Comparison of ENCODE assay signal across 21 cellular contexts in the genomic region with DNA sequence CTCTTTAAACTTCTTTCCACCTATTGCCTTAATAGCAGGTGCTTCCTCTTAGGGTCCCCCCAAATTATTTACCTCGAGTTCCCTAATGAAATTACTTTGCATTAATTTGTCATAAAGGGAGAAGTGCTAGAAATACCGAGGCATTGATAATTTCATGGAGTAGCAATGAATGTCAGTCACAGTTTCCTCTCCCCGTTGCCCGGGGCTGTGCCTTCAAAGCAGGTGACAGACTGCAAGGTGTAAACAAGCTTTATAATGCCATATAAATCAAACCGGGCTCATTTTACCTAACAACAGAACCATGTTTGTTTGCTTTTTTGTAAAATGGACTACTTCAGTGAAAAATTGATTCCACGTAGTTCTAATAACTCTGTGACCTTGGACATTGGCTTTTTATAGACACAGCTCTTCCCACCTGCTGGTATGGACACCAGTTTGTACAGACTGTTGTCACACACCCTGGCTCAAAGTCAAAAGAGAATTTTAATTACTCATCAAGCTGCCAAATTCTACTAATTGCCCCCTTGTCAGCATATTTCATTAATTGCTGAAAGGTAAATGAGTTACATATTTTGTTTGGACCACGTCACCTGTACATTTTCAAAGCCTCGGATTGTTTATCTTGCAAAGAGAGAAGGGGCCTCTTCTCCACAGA.
A peak's percentile ranks its signal among the peaks of the same experiment; 100 is the strongest.
DNase-seq lines count a peak whose midpoint lies in the region; ATAC-seq, FAIRE-seq and TF ChIP-seq lines count a peak whose summit lies in the region.
"Had no signal": no experiment of that assay in that cellular context is flagged by ENCODE, and none has a peak within 500 bp of the region (broad histone marks: within the 10 kb centered on the region; RNA-seq: fewer than 3 reads in every experiment).

No MANE protein-coding gene starts in this region.

- H3K27ac ChIP-seq in tibial nerve: no peak overlapping the region
- H3K27ac ChIP-seq: adrenal gland; BLaER1 treated with 17β-estradiol and CSF1 and Interleukin-3, amounts not matched to agents 10 nM and 100 nM; ovary; RWPE1; sigmoid colon; upper lobe of left lung had no signal

- no peak overlapping the region for H3K4me3 ChIP-seq in tibial nerve
- H3K4me3 ChIP-seq: adrenal gland; BLaER1 treated with 17β-estradiol and CSF1 and Interleukin-3, amounts not matched to agents 10 nM and 100 nM; ovary; sigmoid colon; upper lobe of left lung had no signal

- DNase-seq in NCI-H345 (lab: John Stamatoyannopoulos, UW) (peak; percentile 57), NCI-H345 treated with DMSO at 0.1 percent for 48 hours (lab: John Stamatoyannopoulos, UW; ENCODE audit: unreplicated experiment) (no peak), NCI-H748 (lab: John Stamatoyannopoulos, UW; ENCODE audit: unreplicated experiment) (peak; percentile 98), tibial nerve (ENCODE audit: low spot score in 2 of 2) (no peak), NCI-H82 (lab: John Stamatoyannopoulos, UW) (no peak), cardiac septum (ENCODE audit: low spot score) (no peak)
- DNase-seq: activated CD4-positive, alpha-beta T cell treated with anti-CD3 and anti-CD28 coated beads for 48 hours; activated effector memory CD4-positive, alpha-beta T cell treated with anti-CD3 and anti-CD28 coated beads, Interleukin-2, amount 50 U/mL, for 16 hours; adrenal gland; dermis blood vessel endothelial cell; ovary; sigmoid colon; stimulated activated CD4-positive, alpha-beta T cell treated with anti-CD3 and anti-CD28 coated beads, Interleukin-1b, Interleukin-23, amount 100 ng/mL, for 48 hours; stimulated activated naive CD4-positive, alpha-beta T cell; upper lobe of left lung had no signal

- no peak for TF ChIP-seq POLR2A in tibial nerve (IDR thresholded peaks at IDR 0.05)

- FAIRE-seq in islet of Langerhans (lab: Jason Lieb, UNC): peak; percentile 68
- FAIRE-seq: A204.1, GM12892 had no signal

- intact Hi-C loops in cardiac septum (cut with DNase I): no loop called here

- TF ChIP-seq CTCF in tibial nerve (IDR thresholded peaks at IDR 0.05): no peak

- H3K36me3 ChIP-seq in tibial nerve: peaks cover 0 to 5% (median 0%) of the 10 kb centered on the region in 3 donors
- H3K36me3 ChIP-seq: adrenal gland, ovary had no signal

- no peak for ATAC-seq in HG03025 (IDR thresholded peaks at IDR 0.05; ENCODE audit: low FRiP score, unreplicated experiment)

- no peaks in the 10 kb centered on the region for H3K4me1 ChIP-seq in tibial nerve

- H3K9me3 ChIP-seq in tibial nerve: no peaks in the 10 kb centered on the region
- H3K9me3 ChIP-seq: adrenal gland, ovary, sigmoid colon, upper lobe of left lung had no signal

- no peak for TF ChIP-seq EP300 in tibial nerve (IDR thresholded peaks at IDR 0.05)

- WGBS in tibial nerve, 2 donors: 74 to 76% methylated on average over 8 of the region's 8 CpGs

- H3K27me3 ChIP-seq in tibial nerve: no peaks in the 10 kb centered on the region
- H3K27me3 ChIP-seq: adrenal gland; BLaER1 treated with 17β-estradiol and CSF1 and Interleukin-3, amounts not matched to agents 10 nM and 100 nM; ovary; sigmoid colon; upper lobe of left lung had no signal

Comparison
In these comparisons a context has a peak if more than half of its experiments do, and no peak if none do; other contexts are left out.
1. DNase-seq: peak in NCI-H345 (single experiment) and NCI-H748 (single experiment); none in NCI-H345 treated with DMSO at 0.1 percent for 48 hours (single experiment), tibial nerve (0 of 2), NCI-H82 (single experiment) and cardiac septum (single experiment).